In genomic region chr4:140076307-140076706, GRCh38 we compare ENCODE assay signal across 1 cellular context.
TF ChIP-seq lines count a peak whose summit lies in the region.

No MANE protein-coding gene starts in this region.

TF ChIP-seq in GM23338, 12 proteins besides CTCF, POLR2A, EP300 and RAD21 (continued from another document):
- TF ChIP-seq ZNF462 (CRISPR knock-in tag; IDR thresholded peaks at IDR 0.05), result no peak
- TF ChIP-seq, protein P1, sequence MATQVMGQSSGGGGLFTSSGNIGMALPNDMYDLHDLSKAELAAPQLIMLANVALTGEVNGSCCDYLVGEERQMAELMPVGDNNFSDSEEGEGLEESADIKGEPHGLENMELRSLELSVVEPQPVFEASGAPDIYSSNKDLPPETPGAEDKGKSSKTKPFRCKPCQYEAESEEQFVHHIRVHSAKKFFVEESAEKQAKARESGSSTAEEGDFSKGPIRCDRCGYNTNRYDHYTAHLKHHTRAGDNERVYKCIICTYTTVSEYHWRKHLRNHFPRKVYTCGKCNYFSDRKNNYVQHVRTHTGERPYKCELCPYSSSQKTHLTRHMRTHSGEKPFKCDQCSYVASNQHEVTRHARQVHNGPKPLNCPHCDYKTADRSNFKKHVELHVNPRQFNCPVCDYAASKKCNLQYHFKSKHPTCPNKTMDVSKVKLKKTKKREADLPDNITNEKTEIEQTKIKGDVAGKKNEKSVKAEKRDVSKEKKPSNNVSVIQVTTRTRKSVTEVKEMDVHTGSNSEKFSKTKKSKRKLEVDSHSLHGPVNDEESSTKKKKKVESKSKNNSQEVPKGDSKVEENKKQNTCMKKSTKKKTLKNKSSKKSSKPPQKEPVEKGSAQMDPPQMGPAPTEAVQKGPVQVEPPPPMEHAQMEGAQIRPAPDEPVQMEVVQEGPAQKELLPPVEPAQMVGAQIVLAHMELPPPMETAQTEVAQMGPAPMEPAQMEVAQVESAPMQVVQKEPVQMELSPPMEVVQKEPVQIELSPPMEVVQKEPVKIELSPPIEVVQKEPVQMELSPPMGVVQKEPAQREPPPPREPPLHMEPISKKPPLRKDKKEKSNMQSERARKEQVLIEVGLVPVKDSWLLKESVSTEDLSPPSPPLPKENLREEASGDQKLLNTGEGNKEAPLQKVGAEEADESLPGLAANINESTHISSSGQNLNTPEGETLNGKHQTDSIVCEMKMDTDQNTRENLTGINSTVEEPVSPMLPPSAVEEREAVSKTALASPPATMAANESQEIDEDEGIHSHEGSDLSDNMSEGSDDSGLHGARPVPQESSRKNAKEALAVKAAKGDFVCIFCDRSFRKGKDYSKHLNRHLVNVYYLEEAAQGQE (IDR thresholded peaks at IDR 0.05; ENCODE audit: unreplicated experiment), result no peak
- no peak for TF ChIP-seq NANOG (IDR thresholded peaks at IDR 0.05; ENCODE audit: borderline replicate concordance)
- no peak for TF ChIP-seq EZH2 (IDR thresholded peaks at IDR 0.05; ENCODE audit: low read depth, unreplicated experiment)
- no peak for TF ChIP-seq CREB1 (CRISPR knock-in tag; IDR thresholded peaks at IDR 0.05; ENCODE audit: low read depth)
- no peak for TF ChIP-seq ZNF114 (CRISPR knock-in tag; IDR thresholded peaks at IDR 0.05)
- no peak for TF ChIP-seq POLR2AphosphoS5 (IDR thresholded peaks at IDR 0.05; ENCODE audit: low read depth)
